ENCODE assay signal across 11 cellular contexts in genomic region chr7:30845426-30846135, GRCh38.
DNase-seq lines count a peak whose midpoint lies in the region; ATAC-seq, FAIRE-seq and TF ChIP-seq lines count a peak whose summit lies in the region.
"Had no signal": no experiment of that assay in that cellular context is flagged by ENCODE, and none has a peak within 500 bp of the region (broad histone marks: within the 10 kb centered on the region; RNA-seq: fewer than 3 reads in every experiment).

No MANE protein-coding gene starts in this region.

- H3K4me2 ChIP-seq in astrocyte (ENCODE audit: low read length), result no peak overlapping the region

- H2AFZ ChIP-seq in astrocyte (ENCODE audit: low read depth, low read length), result no peak overlapping the region

- no peaks in the 10 kb centered on the region for H3K27me3 ChIP-seq in astrocyte (ENCODE audit: insufficient read depth, low read length)
- no peaks in the 10 kb centered on the region for H3K27me3 ChIP-seq in left ventricle myocardium inferior (ENCODE audit: low read depth)

- H3K4me3 Mint-ChIP-seq in astrocyte (ENCODE audit: unreplicated experiment), result no peak overlapping the region
- H3K4me3 Mint-ChIP-seq: activated CD4-positive, alpha-beta memory T cell treated with anti-CD3 and anti-CD28 coated beads for 36 hours had no signal

- H3K4me1 Mint-ChIP-seq in astrocyte (ENCODE audit: low read depth, unreplicated experiment), result peaks cover 13% of the 10 kb centered on the region

- peaks cover 11% of the 10 kb centered on the region for H3K27me3 Mint-ChIP-seq in astrocyte (ENCODE audit: low read depth, unreplicated experiment)
- H3K27me3 Mint-ChIP-seq: activated CD4-positive, alpha-beta memory T cell treated with anti-CD3 and anti-CD28 coated beads for 36 hours had no signal

- DNase-seq in GM03348 (ENCODE audit: low spot score) (peak; percentile 78), astrocyte (ENCODE audit: low read depth) (peak; percentile 30), left ventricle myocardium inferior (peak; percentile 52), skeletal muscle cell (ENCODE audit: low read depth) (peak; percentile 8), NCI-H69 (lab: John Stamatoyannopoulos, UW) (no peak), GDM1 (lab: John Stamatoyannopoulos, UW) (no peak)
- DNase-seq: activated CD4-positive, alpha-beta memory T cell treated with anti-CD3 and anti-CD28 coated beads for 36 hours; stimulated activated CD4-positive, alpha-beta T cell treated with anti-CD3 and anti-CD28 coated beads, Interleukin-12 subunit alpha, Interleukin-12 subunit beta, amount 100 ng/mL, for 4 hours had no signal

- H3K79me2 ChIP-seq in astrocyte (ENCODE audit: insufficient read depth, low read length), result no peaks in the 10 kb centered on the region

- TF ChIP-seq CTCF in astrocyte (IDR thresholded peaks at IDR 0.05; ENCODE audit: insufficient read depth, low read depth, low read length) (no peak), left ventricle myocardium inferior (IDR thresholded peaks at IDR 0.05; ENCODE audit: borderline replicate concordance) (no peak)

- H3K9me3 ChIP-seq in astrocyte (ENCODE audit: insufficient read depth, low read depth, low read length), result no peaks in the 10 kb centered on the region
- no peaks in the 10 kb centered on the region for H3K9me3 ChIP-seq in left ventricle myocardium inferior (replicated peaks)

- FAIRE-seq in astrocyte (lab: Jason Lieb, UNC), result no peak
- FAIRE-seq: endometrium had no signal

- H3K27ac ChIP-seq in astrocyte (ENCODE audit: low read depth, low read length), result no peak overlapping the region
- H3K27ac ChIP-seq in left ventricle myocardium inferior (replicated peaks), result peak overlapping the region; percentile 78

- intact Hi-C loops in left ventricle myocardium inferior (cut with micrococcal nuclease), result no loop called here

- no peaks in the 10 kb centered on the region for H3K4me1 ChIP-seq in astrocyte (ENCODE audit: insufficient read depth, low read length)
- peaks cover 75% of the 10 kb centered on the region for H3K4me1 ChIP-seq in left ventricle myocardium inferior

- H3K27ac Mint-ChIP-seq in astrocyte (ENCODE audit: unreplicated experiment), result peak overlapping the region; percentile 67
- H3K27ac Mint-ChIP-seq: activated CD4-positive, alpha-beta memory T cell treated with anti-CD3 and anti-CD28 coated beads for 36 hours had no signal

- H4K20me1 ChIP-seq in astrocyte (ENCODE audit: insufficient read depth, low read length), result no peaks in the 10 kb centered on the region

- H3K36me3 ChIP-seq in astrocyte (ENCODE audit: insufficient read depth, low read length) (no peaks in the 10 kb centered on the region), left ventricle myocardium inferior (no peaks in the 10 kb centered on the region)

- ATAC-seq in GM18520 (IDR thresholded peaks at IDR 0.05; ENCODE audit: unreplicated experiment), result no peak
- no peak for ATAC-seq in HG03565 (IDR thresholded peaks at IDR 0.05; ENCODE audit: unreplicated experiment)

- peaks cover 3% of the 10 kb centered on the region for H3K36me3 Mint-ChIP-seq in astrocyte (ENCODE audit: low read depth, unreplicated experiment)
- H3K36me3 Mint-ChIP-seq: activated CD4-positive, alpha-beta memory T cell treated with anti-CD3 and anti-CD28 coated beads for 36 hours had no signal

- H3K9me3 Mint-ChIP-seq in astrocyte (ENCODE audit: unreplicated experiment), result peaks cover 3% of the 10 kb centered on the region
- H3K9me3 Mint-ChIP-seq: activated CD4-positive, alpha-beta memory T cell treated with anti-CD3 and anti-CD28 coated beads for 36 hours had no signal

- H3K9ac ChIP-seq in astrocyte (ENCODE audit: low read length), result no peak overlapping the region

- no peak overlapping the region for H3K4me3 ChIP-seq in astrocyte (ENCODE audit: insufficient read depth, low read depth, low read length)
- no peak overlapping the region for H3K4me3 ChIP-seq in left ventricle myocardium inferior
- H3K4me3 ChIP-seq in skeletal muscle cell (ENCODE audit: low read depth, low read length), result no peak overlapping the region

Comparison
In these comparisons a context has a peak if more than half of its experiments do, and no peak if none do; other contexts are left out.
1. DNase-seq: peak in GM03348 (single experiment), astrocyte (single experiment), left ventricle myocardium inferior (single experiment) and skeletal muscle cell (single experiment); none in NCI-H69 (single experiment) and GDM1 (single experiment).